8 cellular contexts compared by ENCODE assay signal in genomic region chr19:36915992-36916830, GRCh38. TPM values are rescaled to one million over a fixed set of nuclear protein-coding genes. Genes with fewer than 3 reads are reported as not detected.
DNase-seq lines count a peak whose midpoint lies in the region; ATAC-seq lines count a peak whose summit lies in the region.

Gene ZNF568 (plus strand): TSS chr19:36916332. CDS start chr19:36922771, 6,439 bp downstream.
Gene ZNF829 (minus strand): TSS chr19:36916291. CDS start chr19:36915167, 1,124 bp downstream.

- H3K9me3 ChIP-seq in mononuclear cell (ENCODE audit: low read depth, low read length), result peaks cover 5% of the 10 kb centered on the region

- H3K4me3 ChIP-seq in mononuclear cell (ENCODE audit: low read length), result peak within 1 kb of the TSS; percentile 52

- peaks cover 12% of the 10 kb centered on the region for H3K4me1 ChIP-seq in mononuclear cell (ENCODE audit: insufficient read depth, low read length)

- DNase-seq in AG20443 (ENCODE audit: low spot score) (peak; percentile 92), NCI-H82 (lab: John Stamatoyannopoulos, UW) (peak; percentile 88), activated T-cell treated with anti-CD3 and anti-CD28 coated beads for 48 hours (ENCODE audit: low read depth) (peak; percentile 87), epithelial cell of prostate (ENCODE audit: low read depth, low spot score) (peak; percentile 39)
- peak; percentile 81 for DNase-seq in stimulated activated CD8-positive, alpha-beta memory T cell treated with anti-CD3 and anti-CD28 coated beads, Interleukin-2, amount 100 ng/mL, for 1 hour (ENCODE audit: low read depth in 2 of 2)

- no peaks in the 10 kb centered on the region for H3K27me3 ChIP-seq in mononuclear cell (ENCODE audit: insufficient read depth, low read length)

- ATAC-seq in GM19025 (IDR thresholded peaks at IDR 0.05; ENCODE audit: low read depth, unreplicated experiment) (peak; percentile 86), HG03432 (IDR thresholded peaks at IDR 0.05; ENCODE audit: unreplicated experiment) (peak; percentile 91)

- H3K27ac ChIP-seq in epithelial cell of prostate, result peak within 1 kb of the TSS; percentile 88

RNA-seq across cellular contexts. Expression of gene ZNF568, which starts in this region (rescaled TPM):
- total RNA-seq in mononuclear cell, result 4.3 TPM

RNA-seq across cellular contexts. Expression of gene ZNF829, which starts in this region (rescaled TPM):
- total RNA-seq in mononuclear cell, result 3.9 TPM

Comparison
In these comparisons a context has a peak if more than half of its experiments do, and no peak if none do; other contexts are left out.
1. Peak in every context shown above with its lines: DNase-seq, ATAC-seq, H3K4me3 ChIP-seq and H3K27ac ChIP-seq.
2. DNase-seq: peak in every context shown above with its lines; median percentile 92 in AG20443; 88 in NCI-H82; 87 in activated T-cell treated with anti-CD3 and anti-CD28 coated beads for 48 hours; 81 in stimulated activated CD8-positive, alpha-beta memory T cell treated with anti-CD3 and anti-CD28 coated beads, Interleukin-2, amount 100 ng/mL, for 1 hour; 39 in epithelial cell of prostate.